Comparison of ENCODE assay signal across 8 cellular contexts in the genomic region with DNA sequence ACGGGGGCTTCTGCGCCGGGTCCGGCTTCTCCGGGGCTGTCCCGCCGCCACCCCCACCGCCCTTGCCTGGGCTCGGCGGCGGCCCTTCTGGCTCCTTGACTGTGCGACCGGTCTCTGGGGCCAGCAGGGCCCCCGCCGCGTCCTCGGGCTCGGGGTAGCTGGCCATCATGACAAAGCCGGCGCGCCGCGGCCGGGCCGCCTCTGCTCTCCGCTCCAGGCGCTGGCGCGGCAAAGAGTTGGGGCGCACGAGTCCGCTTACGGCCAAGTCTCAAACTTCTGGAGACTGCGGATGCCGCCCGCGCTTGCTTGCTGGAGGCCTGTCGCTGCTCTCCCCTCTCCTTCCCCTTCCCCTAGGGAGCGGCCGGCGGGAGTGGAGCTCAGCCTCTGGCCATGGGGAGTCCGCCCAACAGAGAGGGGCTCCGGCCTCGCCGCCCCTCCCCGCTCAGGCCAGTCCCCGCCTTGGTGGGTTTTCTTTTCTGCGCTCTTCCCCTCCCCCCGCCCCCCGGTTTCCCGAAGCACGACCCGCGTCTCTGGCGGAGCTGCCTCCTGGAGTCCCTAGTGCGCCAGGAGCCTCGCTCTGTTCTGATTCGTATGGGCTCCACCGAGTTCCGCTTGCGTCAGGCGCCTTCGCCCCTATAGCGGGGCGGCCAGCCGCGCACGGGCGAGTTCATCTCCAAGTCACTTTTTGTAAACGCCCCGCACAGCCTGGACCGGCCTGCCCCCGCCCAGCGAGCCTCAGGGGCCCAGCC. TPM values are rescaled to one million over a fixed set of nuclear protein-coding genes. Genes with fewer than 3 reads are reported as not detected.
DNase-seq lines count a peak whose midpoint lies in the region; ATAC-seq lines count a peak whose summit lies in the region.

A gene (minus strand): TSS at position 584 of the 749 bp plus-strand sequence. CDS start 415 bp downstream, at position 169.
A gene (plus strand): TSS at position 664 of the 749 bp plus-strand sequence. CDS start 148 bp downstream, outside the sequence.

- WGBS in ectodermal cell, 2 experiments = 0 to 1% methylated on average over 74 of the region's 74 CpGs

- H3K27me3 ChIP-seq in ectodermal cell (ENCODE audit: control insufficient read depth, insufficient read depth, low read length, poor library complexity, severe bottlenecking) = peaks cover 100% of the 10 kb centered on the region
- peaks cover 90% of the 10 kb centered on the region for H3K27me3 ChIP-seq in muscle layer of duodenum (ENCODE audit: low read depth, low read length)

- H3K4me3 ChIP-seq in ectodermal cell (ENCODE audit: insufficient read depth, low read depth, low read length) = peak within 1 kb of the TSS; percentile 32
- peak within 1 kb of the TSS; percentile 7 to 67 for H3K4me3 ChIP-seq in muscle layer of duodenum (ENCODE audit: low read depth in 1 of 2, low read length in 2 of 2)

- H3K27ac ChIP-seq in ectodermal cell (ENCODE audit: insufficient read depth, low read depth, low read length, poor library complexity, severe bottlenecking) (no peak within 1 kb of the TSS), muscle layer of duodenum (ENCODE audit: low read length) (no peak within 1 kb of the TSS)

- H3K36me3 ChIP-seq in ectodermal cell (ENCODE audit: control insufficient read depth, insufficient read depth, low read length) (no peaks in the 10 kb centered on the region), muscle layer of duodenum (ENCODE audit: control insufficient read depth in 1 of 2, insufficient read depth in 2 of 2, low read length in 2 of 2) (no peaks in the 10 kb centered on the region)

- no peaks in the 10 kb centered on the region for H3K9me3 ChIP-seq in ectodermal cell (ENCODE audit: control insufficient read depth, low read length)
- H3K9me3 ChIP-seq in muscle layer of duodenum (ENCODE audit: control insufficient read depth in 1 of 2, low read length in 2 of 2) = no peaks in the 10 kb centered on the region

- peaks cover 30% of the 10 kb centered on the region for H3K4me1 ChIP-seq in ectodermal cell (ENCODE audit: control insufficient read depth, insufficient read depth, low read length)
- peaks cover 0 to 46% of the 10 kb centered on the region in 2 donors for H3K4me1 ChIP-seq in muscle layer of duodenum (ENCODE audit: control insufficient read depth in 1 of 2, insufficient read depth in 2 of 2, low read length in 2 of 2)

- peak; percentile 52 for DNase-seq in DMS53 (lab: John Stamatoyannopoulos, UW)
- no peak for DNase-seq in DMS53 treated with DMSO at 0.1 percent for 48 hours (lab: John Stamatoyannopoulos, UW; ENCODE audit: unreplicated experiment)
- peak; percentile 26 for DNase-seq in RPMI7951 (ENCODE audit: low read depth)
- no peak for DNase-seq in cerebellar cortex (ENCODE audit: low spot score)

- no peak for ATAC-seq in GM21526 (IDR thresholded peaks at IDR 0.05; ENCODE audit: low FRiP score, unreplicated experiment)
- ATAC-seq in HG03135 (IDR thresholded peaks at IDR 0.05; ENCODE audit: unreplicated experiment) = no peak

RNA-seq across cellular contexts. Expression of the first gene that starts in this region (rescaled TPM):
- total RNA-seq in RPMI7951 (2014; rRNA removed; shearing (Covaris generic)) = under 0.01 and 0.36 TPM in 2 replicates
- polyA plus RNA-seq in ectodermal cell (2013, experiment 1 of 4) = not detected
- polyA plus RNA-seq in ectodermal cell (2013, experiment 2 of 4) = 0.11 TPM
- polyA plus RNA-seq in ectodermal cell (2013, experiment 3 of 4) = not detected
- not detected for polyA plus RNA-seq in ectodermal cell (2013, experiment 4 of 4)

RNA-seq across cellular contexts. Expression of the second gene that starts in this region (rescaled TPM):
- under 0.01 TPM in 1 of 2 replicates, not detected in the other for total RNA-seq in RPMI7951 (2014; rRNA removed; shearing (Covaris generic))
- polyA plus RNA-seq in ectodermal cell (2013, experiment 1 of 4) = not detected
- not detected for polyA plus RNA-seq in ectodermal cell (2013, experiment 2 of 4)
- polyA plus RNA-seq in ectodermal cell (2013, experiment 3 of 4) = not detected
- polyA plus RNA-seq in ectodermal cell (2013, experiment 4 of 4) = not detected

Comparison
In these comparisons a context has a peak if more than half of its experiments do, and no peak if none do; other contexts are left out.
1. Peak in DNase-seq in RPMI7951; RNA of the genes that start here not detected or under 1 TPM.